In genomic region chr11:123301696-123302400, GRCh38 we compare ENCODE assay signal across 8 cellular contexts.
A peak's percentile ranks its signal among the peaks of the same experiment; 100 is the strongest.
DNase-seq lines count a peak whose midpoint lies in the region; ATAC-seq, FAIRE-seq and TF ChIP-seq lines count a peak whose summit lies in the region.

No MANE protein-coding gene starts in this region.

- no peak overlapping the region for H3K27ac Mint-ChIP-seq in astrocyte (ENCODE audit: unreplicated experiment)

- H3K4me2 ChIP-seq in astrocyte (ENCODE audit: low read length) (peak overlapping the region; percentile 86), skeletal muscle satellite cell (ENCODE audit: low read length) (peak overlapping the region; percentile 87)

- H3K27me3 ChIP-seq in BE2C (no peaks in the 10 kb centered on the region), astrocyte (ENCODE audit: insufficient read depth, low read length) (peaks cover 4% of the 10 kb centered on the region), iPS-15b (ENCODE audit: control insufficient read depth, insufficient read depth, low read length) (peaks cover 44% of the 10 kb centered on the region), skeletal muscle satellite cell (ENCODE audit: control insufficient read depth, insufficient read depth, low read length) (peaks cover 63% of the 10 kb centered on the region)

- FAIRE-seq in astrocyte (lab: Jason Lieb, UNC) = no peak

- peak overlapping the region; percentile 77 for H2AFZ ChIP-seq in astrocyte (ENCODE audit: low read depth, low read length)

- H3K27ac ChIP-seq in astrocyte (ENCODE audit: low read depth, low read length) = no peak overlapping the region

- TF ChIP-seq CTCF in BE2C (IDR thresholded peaks at IDR 0.05; ENCODE audit: low read depth, low read length) (peak; percentile 74), astrocyte (IDR thresholded peaks at IDR 0.05; ENCODE audit: insufficient read depth, low read depth, low read length) (peak; percentile 40)

- H3K36me3 ChIP-seq in BE2C = no peaks in the 10 kb centered on the region
- no peaks in the 10 kb centered on the region for H3K36me3 ChIP-seq in astrocyte (ENCODE audit: insufficient read depth, low read length)
- H3K36me3 ChIP-seq in iPS-15b (ENCODE audit: control insufficient read depth, insufficient read depth, low read length) = no peaks in the 10 kb centered on the region
- H3K36me3 ChIP-seq in skeletal muscle satellite cell (ENCODE audit: insufficient read depth, low read length) = no peaks in the 10 kb centered on the region

- H3K4me1 Mint-ChIP-seq in astrocyte (ENCODE audit: low read depth, unreplicated experiment) = peaks cover 14% of the 10 kb centered on the region

- H3K27me3 Mint-ChIP-seq in astrocyte (ENCODE audit: low read depth, unreplicated experiment) = peaks cover 18% of the 10 kb centered on the region

- H3K4me3 ChIP-seq in BE2C (ENCODE audit: low read depth, low read length) (peak overlapping the region; percentile 66), astrocyte (ENCODE audit: insufficient read depth, low read depth, low read length) (peak overlapping the region; percentile 48), iPS-15b (ENCODE audit: low read depth, low read length) (peak overlapping the region; percentile 48), skeletal muscle satellite cell (ENCODE audit: low read length) (peak overlapping the region; percentile 66)

- H3K9me3 ChIP-seq in BE2C = no peaks in the 10 kb centered on the region
- H3K9me3 ChIP-seq in astrocyte (ENCODE audit: insufficient read depth, low read depth, low read length) = no peaks in the 10 kb centered on the region
- H3K9me3 ChIP-seq in iPS-15b (ENCODE audit: control insufficient read depth, insufficient read depth, low read length) = no peaks in the 10 kb centered on the region
- no peaks in the 10 kb centered on the region for H3K9me3 ChIP-seq in skeletal muscle satellite cell (replicated peaks; ENCODE audit: low read length)

- no peaks in the 10 kb centered on the region for H3K79me2 ChIP-seq in astrocyte (ENCODE audit: insufficient read depth, low read length)

- peak; percentile 73 for ATAC-seq in GM19438 (IDR thresholded peaks at IDR 0.05; ENCODE audit: low read depth, unreplicated experiment)

- no peaks in the 10 kb centered on the region for H3K36me3 Mint-ChIP-seq in astrocyte (ENCODE audit: low read depth, unreplicated experiment)

- peaks cover 7% of the 10 kb centered on the region for H3K4me1 ChIP-seq in BE2C
- peaks cover 13% of the 10 kb centered on the region for H3K4me1 ChIP-seq in astrocyte (ENCODE audit: insufficient read depth, low read length)
- peaks cover 9% of the 10 kb centered on the region for H3K4me1 ChIP-seq in iPS-15b (ENCODE audit: control insufficient read depth, insufficient read depth, low read length)
- H3K4me1 ChIP-seq in skeletal muscle satellite cell (ENCODE audit: control insufficient read depth, insufficient read depth, low read length) = peaks cover 10% of the 10 kb centered on the region

- H3K4me3 Mint-ChIP-seq in astrocyte (ENCODE audit: unreplicated experiment) = peak overlapping the region; percentile 66

- no peaks in the 10 kb centered on the region for H4K20me1 ChIP-seq in astrocyte (ENCODE audit: insufficient read depth, low read length)

- DNase-seq in BE2C (peak; percentile 89), HPDE6-E6E7 (ENCODE audit: extremely low spot score) (peak; percentile 52), T-helper 1 cell (peak; percentile 25 to 71 (median 50)), astrocyte (ENCODE audit: low read depth) (no peak), RKO (ENCODE audit: low spot score) (no peak)

- H3K9ac ChIP-seq in astrocyte (ENCODE audit: low read length) (peak overlapping the region; percentile 40), iPS-15b (ENCODE audit: low read depth, low read length) (no peak overlapping the region), skeletal muscle satellite cell (ENCODE audit: low read depth, low read length) (no peak overlapping the region)

- H3K9me3 Mint-ChIP-seq in astrocyte (ENCODE audit: unreplicated experiment) = no peaks in the 10 kb centered on the region

Comparison
In these comparisons a context has a peak if more than half of its experiments do, and no peak if none do; other contexts are left out.
1. DNase-seq: peak in BE2C (single experiment), HPDE6-E6E7 (single experiment) and T-helper 1 cell (5 of 5); none in astrocyte (single experiment) and RKO (single experiment).
2. Peak in every context shown above with its lines, with median percentiles within 50 percentile points of each other: H3K4me3 ChIP-seq.